Comparison of ENCODE assay signal across 8 cellular contexts in the genomic region with DNA sequence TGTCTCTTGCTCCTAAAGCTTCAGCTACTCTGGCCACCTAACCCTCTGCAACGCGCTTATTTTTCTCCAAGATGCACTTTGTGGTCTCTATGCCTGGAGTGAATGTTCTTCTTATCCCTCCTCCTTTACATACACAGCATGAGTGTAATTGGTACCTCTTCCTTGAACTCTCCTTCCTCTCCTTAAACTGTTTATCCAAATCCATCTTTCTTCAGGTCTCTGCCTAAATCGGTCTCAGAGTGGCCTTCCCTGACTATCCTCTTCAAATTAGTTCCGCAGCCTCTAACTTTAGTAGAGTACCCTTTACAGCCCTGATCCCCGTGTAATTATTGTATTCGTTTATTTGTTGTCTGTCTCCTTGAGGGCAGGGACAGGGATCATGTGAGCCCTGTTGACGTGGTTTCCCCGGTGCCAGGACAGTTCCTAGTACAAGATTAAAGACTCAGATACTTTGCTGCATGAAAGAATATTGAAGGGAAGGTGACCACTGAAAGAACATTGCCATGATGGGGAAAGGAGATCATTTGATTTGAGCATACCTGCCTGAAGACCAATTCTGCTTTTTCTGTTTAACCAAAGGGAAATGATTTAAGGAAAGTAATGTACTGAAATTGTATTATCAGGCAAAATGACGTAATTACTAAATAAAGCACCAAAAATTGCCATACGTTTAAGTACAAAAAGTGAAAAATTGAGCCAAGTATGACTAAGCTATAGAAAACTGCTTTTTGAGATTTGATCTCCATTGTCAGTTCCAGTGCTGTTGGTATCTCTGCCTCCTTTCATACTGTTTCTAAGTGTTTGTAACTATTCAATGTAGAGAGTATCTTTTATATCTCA. TPM values are rescaled to one million over a fixed set of nuclear protein-coding genes. Genes with fewer than 3 reads are reported as not detected.
A peak's percentile ranks its signal among the peaks of the same experiment; 100 is the strongest.
DNase-seq lines count a peak whose midpoint lies in the region; ATAC-seq and TF ChIP-seq lines count a peak whose summit lies in the region.

No MANE protein-coding gene starts in this region.

- H3K36me3 Mint-ChIP-seq in activated CD4-positive, alpha-beta T cell treated with anti-CD3 and anti-CD28 coated beads, Interleukin-2, amount 10 ng/mL, durations not matched to agents 24 days and 14 days (ENCODE audit: low read depth), result peaks cover 55% of the 10 kb centered on the region

- TF ChIP-seq POLR2A in uterus (IDR thresholded peaks at IDR 0.05), result no peak

- 0 to 6% methylated on average over 5 to 6 of the region's 10 CpGs for WGBS in mesodermal cell (ENCODE audit: insufficient coverage in 2 of 2), 2 experiments

- H3K9ac ChIP-seq in PC-3 (ENCODE audit: low read length) (peak overlapping the region; percentile 97), colonic mucosa (ENCODE audit: low read depth in 2 of 2, low read length in 2 of 2) (peak overlapping the region; percentile 80 to 85)

- intact Hi-C loops in activated CD4-positive, alpha-beta T cell treated with anti-CD3 and anti-CD28 coated beads, Interleukin-2, amount 10 ng/mL, durations not matched to agents 24 days and 14 days (cut with micrococcal nuclease), result loop anchor here (2.0 to 5.0 kb wide), 5 partner anchors 53 to 682 kb away; a partner anchor contains a TSS
- intact Hi-C loops in PC-3 (cut with micrococcal nuclease) (loop anchor here (5.0 kb wide), 3 partner anchors 37 to 173 kb away; a partner anchor contains a TSS), colonic mucosa (cut with DNase I) (no loop called here), uterus (cut with DNase I; ENCODE audit: low total_unique reads) (no loop called here)

- DNase-seq in activated CD4-positive, alpha-beta T cell treated with anti-CD3 and anti-CD28 coated beads, Interleukin-2, amount 10 ng/mL, durations not matched to agents 24 days and 14 days, result peak; percentile 67
- DNase-seq in activated CD4-positive, alpha-beta T cell treated with anti-CD3 and anti-CD28 coated beads, Interleukin-2, amount 50 U/mL, for 1 hour, result no peak
- DNase-seq in PC-3 (peak; percentile 33), colonic mucosa (peak; percentile 29), uterus (no peak)

- BruUV-seq in PC-3 (replicated peaks; lab: Mats Ljungman, UMichigan), result no TSS peak

- no peaks in the 10 kb centered on the region for H3K9me3 Mint-ChIP-seq in activated CD4-positive, alpha-beta T cell treated with anti-CD3 and anti-CD28 coated beads, Interleukin-2, amount 10 ng/mL, durations not matched to agents 24 days and 14 days

- no peaks in the 10 kb centered on the region for H3F3A ChIP-seq in PC-3 (ENCODE audit: low read length, unreplicated experiment)

- peaks cover 42% of the 10 kb centered on the region for H3K4me1 Mint-ChIP-seq in activated CD4-positive, alpha-beta T cell treated with anti-CD3 and anti-CD28 coated beads, Interleukin-2, amount 10 ng/mL, durations not matched to agents 24 days and 14 days

- CTCF ChIA-PET in PC-3 (lab: Charles Lee), result no interaction called here

- H3K79me2 ChIP-seq in PC-3 (ENCODE audit: low read length), result peaks cover 97% of the 10 kb centered on the region

- POLR2A ChIA-PET in PC-3 (lab: Charles Lee; ENCODE audit: unreplicated experiment), result no interaction called here

- H3K9me3 ChIP-seq in PC-3 (ENCODE audit: low read length) (no peaks in the 10 kb centered on the region), colonic mucosa (no peaks in the 10 kb centered on the region), mesodermal cell (ENCODE audit: control insufficient read depth, low read length) (no peaks in the 10 kb centered on the region), uterus (no peaks in the 10 kb centered on the region)

- peak overlapping the region; percentile 93 for H3K4me3 Mint-ChIP-seq in activated CD4-positive, alpha-beta T cell treated with anti-CD3 and anti-CD28 coated beads, Interleukin-2, amount 10 ng/mL, durations not matched to agents 24 days and 14 days

- TF ChIP-seq CTCF in PC-3 (conservative IDR thresholded peaks at IDR 0.05; ENCODE audit: low read depth, low read length) (no peak), colonic mucosa (IDR thresholded peaks at IDR 0.05) (no peak), uterus (IDR thresholded peaks at IDR 0.05) (no peak)

- peak overlapping the region; percentile 100 for H3K27ac Mint-ChIP-seq in activated CD4-positive, alpha-beta T cell treated with anti-CD3 and anti-CD28 coated beads, Interleukin-2, amount 10 ng/mL, durations not matched to agents 24 days and 14 days

- H3K27me3 ChIP-seq in PC-3 (ENCODE audit: low read length), result no peaks in the 10 kb centered on the region
- no peaks in the 10 kb centered on the region for H3K27me3 ChIP-seq in colonic mucosa
- no peaks in the 10 kb centered on the region for H3K27me3 ChIP-seq in uterus

- H3K4me2 ChIP-seq in PC-3 (ENCODE audit: low read length), result peak overlapping the region; percentile 92

- H3K9me2 ChIP-seq in PC-3 (replicated peaks; ENCODE audit: low read length), result no peaks in the 10 kb centered on the region

- peaks cover 25% of the 10 kb centered on the region for H3K4me1 ChIP-seq in PC-3 (ENCODE audit: insufficient read depth, low read length)
- peaks cover 3% of the 10 kb centered on the region for H3K4me1 ChIP-seq in colonic mucosa
- peaks cover 11% of the 10 kb centered on the region for H3K4me1 ChIP-seq in mesodermal cell (ENCODE audit: control insufficient read depth, insufficient read depth, low read length, poor library complexity, severe bottlenecking)
- peaks cover 0 to 13% of the 10 kb centered on the region in 2 donors for H3K4me1 ChIP-seq in uterus

- H3K27ac ChIP-seq in PC-3 (ENCODE audit: low read length) (peak overlapping the region; percentile 85), colonic mucosa (peak overlapping the region; percentile 79), mesodermal cell (ENCODE audit: low read depth, low read length, severe bottlenecking) (peak overlapping the region; percentile 98), uterus (peak overlapping the region; percentile 92 to 94)

- ATAC-seq in PC-3 (0 out of 2 replicates have a peak, but pooled peaks have one; percentile 4), HG02798 (IDR thresholded peaks at IDR 0.05; ENCODE audit: poor library complexity, unreplicated experiment) (no peak), GM18870 (IDR thresholded peaks at IDR 0.05; ENCODE audit: unreplicated experiment) (no peak)

- H4K20me1 ChIP-seq in PC-3 (ENCODE audit: low read length), result peaks cover 12% of the 10 kb centered on the region

- H3K36me3 ChIP-seq in PC-3 (ENCODE audit: low read depth, low read length) (peaks cover 17% of the 10 kb centered on the region), colonic mucosa (no peaks in the 10 kb centered on the region), mesodermal cell (ENCODE audit: control insufficient read depth, insufficient read depth, low read length) (peaks cover 38% of the 10 kb centered on the region), uterus (no peaks in the 10 kb centered on the region)

- H3K27me3 Mint-ChIP-seq in activated CD4-positive, alpha-beta T cell treated with anti-CD3 and anti-CD28 coated beads, Interleukin-2, amount 10 ng/mL, durations not matched to agents 24 days and 14 days, result no peaks in the 10 kb centered on the region

- H3K4me3 ChIP-seq in PC-3 (ENCODE audit: low read length) (peak overlapping the region; percentile 84), colonic mucosa (peak overlapping the region; percentile 63), mesodermal cell (ENCODE audit: extremely low read depth, insufficient read depth, low read length, poor library complexity, severe bottlenecking) (peak overlapping the region; percentile 92), uterus (peak overlapping the region; percentile 63 to 95)

- H2AFZ ChIP-seq in PC-3 (ENCODE audit: low read length), result peak overlapping the region; percentile 88; the same call in 1 of the 2 replicates

RNA-seq across cellular contexts. Expression of a gene that starts 1.2 kb away (rescaled TPM):
- 131 and 134 TPM in 2 replicates for total RNA-seq in activated CD4-positive, alpha-beta T cell treated with anti-CD3 and anti-CD28 coated beads, Interleukin-2, amount 10 ng/mL, durations not matched to agents 24 days and 14 days
- 78.0 and 86.8 TPM in 2 replicates for total RNA-seq in PC-3 (2014; rRNA removed)
- total RNA-seq in colonic mucosa, result 10 to 100 TPM; 36.0 to 52.5 TPM
- 58.8 TPM for polyA plus RNA-seq in mesodermal cell (2013, experiment 1 of 2)
- polyA plus RNA-seq in mesodermal cell (2013, experiment 2 of 2), result 55.5 TPM
- 10 to 100 TPM; 42.1 to 78.2 (median 51.2) TPM for total RNA-seq in uterus

RNA-seq across cellular contexts. Expression of a gene that starts 1.7 kb away (rescaled TPM):
- total RNA-seq in activated CD4-positive, alpha-beta T cell treated with anti-CD3 and anti-CD28 coated beads, Interleukin-2, amount 10 ng/mL, durations not matched to agents 24 days and 14 days, result 45.0 and 45.5 TPM in 2 replicates
- total RNA-seq in PC-3 (2014; rRNA removed), result 10.7 and 11.6 TPM in 2 replicates
- 10 to 100 TPM; 13.1 to 13.4 TPM for total RNA-seq in colonic mucosa
- polyA plus RNA-seq in mesodermal cell (2013, experiment 1 of 2), result 6.7 TPM
- 9.3 TPM for polyA plus RNA-seq in mesodermal cell (2013, experiment 2 of 2)
- total RNA-seq in uterus, result 10 to 100 TPM in 3 of 4 donors, 1 to 10 TPM in 1; 9.1 to 59.3 (median 20.7) TPM

RNA-seq across cellular contexts. Expression of a gene that starts 37.8 kb away (rescaled TPM):
- 0.26 and 0.52 TPM in 2 replicates for total RNA-seq in activated CD4-positive, alpha-beta T cell treated with anti-CD3 and anti-CD28 coated beads, Interleukin-2, amount 10 ng/mL, durations not matched to agents 24 days and 14 days
- 5.6 and 11.7 TPM in 2 replicates for total RNA-seq in PC-3 (2014; rRNA removed)
- 1 to 10 TPM in 1 of 2 donors, under 1 TPM in 1; 0.54 to 1.6 TPM for total RNA-seq in colonic mucosa
- 1.3 TPM for polyA plus RNA-seq in mesodermal cell (2013, experiment 1 of 2)
- polyA plus RNA-seq in mesodermal cell (2013, experiment 2 of 2), result 0.76 TPM
- 1 to 10 TPM in 2 of 4 donors, under 1 TPM in 1, not detected in 1; 0.26 to 2.4 (median 1.2) TPM for total RNA-seq in uterus

Comparison
In these comparisons a context has a peak if more than half of its experiments do, and no peak if none do; other contexts are left out.
1. DNase-seq: peak in activated CD4-positive, alpha-beta T cell treated with anti-CD3 and anti-CD28 coated beads, Interleukin-2, amount 10 ng/mL, durations not matched to agents 24 days and 14 days (single experiment), PC-3 (single experiment) and colonic mucosa (single experiment); none in activated CD4-positive, alpha-beta T cell treated with anti-CD3 and anti-CD28 coated beads, Interleukin-2, amount 50 U/mL, for 1 hour (single experiment) and uterus (0 of 2).
2. intact Hi-C loops: an anchor here in activated CD4-positive, alpha-beta T cell treated with anti-CD3 and anti-CD28 coated beads, Interleukin-2, amount 10 ng/mL, durations not matched to agents 24 days and 14 days (2.0 to 5.0 kb wide) and PC-3 (5.0 kb wide); none called in colonic mucosa and uterus.
3. Peak in every context shown above with its lines, with median percentiles within 50 percentile points of each other: H3K27ac ChIP-seq and H3K4me3 ChIP-seq.